25 cellular contexts compared by ENCODE assay signal in genomic region chr2:198006733-198007132, GRCh38.
A peak's percentile ranks its signal among the peaks of the same experiment; 100 is the strongest.
DNase-seq lines count a peak whose midpoint lies in the region; ATAC-seq and FAIRE-seq lines count a peak whose summit lies in the region.
"Had no signal": no experiment of that assay in that cellular context is flagged by ENCODE, and none has a peak within 500 bp of the region (broad histone marks: within the 10 kb centered on the region; RNA-seq: fewer than 3 reads in every experiment).

No MANE protein-coding gene starts in this region.

- H3K36me3 Mint-ChIP-seq in activated T-cell treated with anti-CD3 and anti-CD28 coated beads, Interleukin-2, amount 50 U/mL, for 24 hours (ENCODE audit: low read depth) = peaks cover 16% of the 10 kb centered on the region
- H3K36me3 Mint-ChIP-seq in activated T-cell treated with anti-CD3 and anti-CD28 coated beads, Interleukin-2, amount 50 U/mL, for 4 hours (ENCODE audit: insufficient read depth) = peaks cover 14% of the 10 kb centered on the region
- H3K36me3 Mint-ChIP-seq in T-cell = peaks cover 22% of the 10 kb centered on the region
- H3K36me3 Mint-ChIP-seq: CD14-positive monocyte, IgD-negative memory B cell had no signal

- peaks cover 66% of the 10 kb centered on the region for H3K4me1 Mint-ChIP-seq in activated T-cell treated with anti-CD3 and anti-CD28 coated beads, Interleukin-2, amount 50 U/mL, for 24 hours (ENCODE audit: low read depth)
- peaks cover 52% of the 10 kb centered on the region for H3K4me1 Mint-ChIP-seq in activated T-cell treated with anti-CD3 and anti-CD28 coated beads, Interleukin-2, amount 50 U/mL, for 4 hours (ENCODE audit: low read depth)
- H3K4me1 Mint-ChIP-seq in T-cell = peaks cover 48 to 55% (median 52%) of the 10 kb centered on the region in 3 donors
- H3K4me1 Mint-ChIP-seq: CD14-positive monocyte had no signal

- ATAC-seq in activated T-cell treated with anti-CD3 and anti-CD28 coated beads, Interleukin-2, amount 50 U/mL, for 4 hours = no peak
- ATAC-seq in T-cell (replicated peaks in 1 of 4) = no peak
- ATAC-seq: HCT116 had no signal

- H3K4me3 Mint-ChIP-seq in activated T-cell treated with anti-CD3 and anti-CD28 coated beads, Interleukin-2, amount 50 U/mL, for 24 hours = peak overlapping the region; percentile 4
- H3K4me3 Mint-ChIP-seq in activated T-cell treated with anti-CD3 and anti-CD28 coated beads, Interleukin-2, amount 50 U/mL, for 4 hours = no peak overlapping the region
- H3K4me3 Mint-ChIP-seq in T-cell = no peak overlapping the region
- H3K4me3 Mint-ChIP-seq: CD14-positive monocyte, IgD-negative memory B cell had no signal

- H3K9me3 Mint-ChIP-seq in activated T-cell treated with anti-CD3 and anti-CD28 coated beads, Interleukin-2, amount 50 U/mL, for 24 hours = peaks cover 18% of the 10 kb centered on the region
- H3K9me3 Mint-ChIP-seq in activated T-cell treated with anti-CD3 and anti-CD28 coated beads, Interleukin-2, amount 50 U/mL, for 4 hours = peaks cover 29% of the 10 kb centered on the region
- peaks cover 18 to 25% (median 20%) of the 10 kb centered on the region in 3 donors for H3K9me3 Mint-ChIP-seq in T-cell

- in situ Hi-C loops in G401 (cut with HindIII; ENCODE audit: low sequenced_read_pairs) = no loop called here

- peak overlapping the region; percentile 57 for H3K27ac Mint-ChIP-seq in activated T-cell treated with anti-CD3 and anti-CD28 coated beads, Interleukin-2, amount 50 U/mL, for 24 hours
- H3K27ac Mint-ChIP-seq in T-cell = peak overlapping the region; percentile 8 to 60
- H3K27ac Mint-ChIP-seq: CD14-positive monocyte, IgD-negative memory B cell had no signal

- no peaks in the 10 kb centered on the region for H3K27me3 Mint-ChIP-seq in activated T-cell treated with anti-CD3 and anti-CD28 coated beads, Interleukin-2, amount 50 U/mL, for 24 hours
- H3K27me3 Mint-ChIP-seq in activated T-cell treated with anti-CD3 and anti-CD28 coated beads, Interleukin-2, amount 50 U/mL, for 4 hours (ENCODE audit: low read depth) = no peaks in the 10 kb centered on the region
- no peaks in the 10 kb centered on the region for H3K27me3 Mint-ChIP-seq in T-cell
- H3K27me3 Mint-ChIP-seq: IgD-negative memory B cell had no signal

- POLR2A ChIA-PET in T-cell (lab: Charles Lee) = no interaction called here

- FAIRE-seq in GM19239 (lab: Jason Lieb, UNC) = peak; percentile 82
- FAIRE-seq: D721Med had no signal

- no peak for DNase-seq in activated T-cell treated with anti-CD3 and anti-CD28 coated beads, Interleukin-2, amount 50 U/mL, for 24 hours
- no peak for DNase-seq in activated T-cell treated with anti-CD3 and anti-CD28 coated beads, Interleukin-2, amount 50 U/mL, for 4 hours
- DNase-seq in GM19239 (ENCODE audit: insufficient read length, low spot score) (no peak), T-cell (no peak), NCI-H1417 (lab: John Stamatoyannopoulos, UW) (no peak), G401 (ENCODE audit: low spot score) (no peak), cerebellar nuclear complex (lab: John Stamatoyannopoulos, UW) (no peak)
- DNase-seq: 8988T; ACHN; BE2C; Kasumi-1; MV-4-11; NCI-H1105; NCI-H146; NCI-H2029; NCI-H446; NCI-H524 treated with DMSO at 0.1 percent for 48 hours; NCI-H774; NK-92 treated with Interleukin-12 subunit alpha and Interleukin-12 subunit beta, amount 100 ng/mL, for 24 hours; PC-9; Right ventricle myocardium superior had no signal

- CTCF ChIA-PET in T-cell (lab: Charles Lee) = no interaction called here
